8 cellular contexts compared by ENCODE assay signal in genomic region chr7:157432957-157433576, GRCh38.
DNase-seq lines count a peak whose midpoint lies in the region; ATAC-seq and TF ChIP-seq lines count a peak whose summit lies in the region.

No MANE protein-coding gene starts in this region.

- peak; percentile 71 to 76 for TF ChIP-seq RAD21 in liver (IDR thresholded peaks at IDR 0.05)

- no peaks in the 10 kb centered on the region for H3K27me3 ChIP-seq in liver (ENCODE audit: control insufficient read depth in 4 of 4, insufficient read depth in 4 of 4, low read length in 3 of 4)

- H3K4me3 ChIP-seq in WI38 (ENCODE audit: low read depth, low read length) (peak overlapping the region; percentile 47), cardiac fibroblast (replicated peaks in 1 of 2; ENCODE audit: low read depth in 2 of 2, low read length in 2 of 2) (peak overlapping the region; percentile 8 to 36), liver (ENCODE audit: low read depth in 1 of 3, low read length in 3 of 3) (no peak overlapping the region)

- no peak overlapping the region for H3K9ac ChIP-seq in liver (ENCODE audit: low read depth in 1 of 2, low read length in 2 of 2)

- WGBS in liver = 28% methylated on average over 18 of the region's 18 CpGs

- no peak for ATAC-seq in GM21367 (IDR thresholded peaks at IDR 0.05; ENCODE audit: unreplicated experiment)

- no peaks in the 10 kb centered on the region for H3K9me3 ChIP-seq in liver (ENCODE audit: control insufficient read depth in 4 of 4, low read length in 3 of 4)

- H3K36me3 ChIP-seq in liver (ENCODE audit: control insufficient read depth in 4 of 4, insufficient read depth in 3 of 4, low read depth in 1 of 4, low read length in 3 of 4) = no peaks in the 10 kb centered on the region

- H3K4me1 ChIP-seq in liver (ENCODE audit: control insufficient read depth in 4 of 4, insufficient read depth in 4 of 4, low read length in 3 of 4) = no peaks in the 10 kb centered on the region

- DNase-seq in NCI-H82 (lab: John Stamatoyannopoulos, UW) (peak; percentile 45), NCI-H82 treated with DMSO at 0.1 percent for 48 hours (lab: John Stamatoyannopoulos, UW; ENCODE audit: unreplicated experiment) (no peak), NCI-H1417 (lab: John Stamatoyannopoulos, UW) (peak; percentile 83 to 93 (median 85)), cardiac fibroblast (ENCODE audit: low read depth in 2 of 2) (peak; percentile 42 to 52)
- DNase-seq in stimulated activated CD4-positive, alpha-beta T cell treated with anti-CD3 and anti-CD28 coated beads, TNF-alpha, amount 100 ng/mL, for 48 hours (ENCODE audit: low read depth in 3 of 3) = peak in 2 of 3 donors; percentile 27 to 32

- H3K27ac ChIP-seq in liver (ENCODE audit: low read depth in 1 of 2, low read length in 2 of 2) = no peak overlapping the region

- peak; percentile 80 for TF ChIP-seq CTCF in WI38 (IDR thresholded peaks at IDR 0.05; ENCODE audit: low read depth, low read length)
- TF ChIP-seq CTCF in cardiac fibroblast (IDR thresholded peaks at IDR 0.05; ENCODE audit: low read depth, low read length) = peak; percentile 70
- TF ChIP-seq CTCF in liver (IDR thresholded peaks at IDR 0.05; ENCODE audit: low read depth, low read length, missing input control) = peak; percentile 61

TF ChIP-seq in liver, 16 proteins besides CTCF, POLR2A, EP300 and RAD21:
- TF ChIP-seq ATF3 (IDR thresholded peaks at IDR 0.05) (no peak), HNF4A (conservative IDR thresholded peaks at IDR 0.05) (no peak), FOXA1 (IDR thresholded peaks at IDR 0.05) (no peak), TAF1 (conservative IDR thresholded peaks at IDR 0.05) (no peak), GABPA (IDR thresholded peaks at IDR 0.05 in 1 of 2, conservative IDR thresholded peaks at IDR 0.05 in 1 of 2) (no peak)
- TF ChIP-seq, protein P1, sequence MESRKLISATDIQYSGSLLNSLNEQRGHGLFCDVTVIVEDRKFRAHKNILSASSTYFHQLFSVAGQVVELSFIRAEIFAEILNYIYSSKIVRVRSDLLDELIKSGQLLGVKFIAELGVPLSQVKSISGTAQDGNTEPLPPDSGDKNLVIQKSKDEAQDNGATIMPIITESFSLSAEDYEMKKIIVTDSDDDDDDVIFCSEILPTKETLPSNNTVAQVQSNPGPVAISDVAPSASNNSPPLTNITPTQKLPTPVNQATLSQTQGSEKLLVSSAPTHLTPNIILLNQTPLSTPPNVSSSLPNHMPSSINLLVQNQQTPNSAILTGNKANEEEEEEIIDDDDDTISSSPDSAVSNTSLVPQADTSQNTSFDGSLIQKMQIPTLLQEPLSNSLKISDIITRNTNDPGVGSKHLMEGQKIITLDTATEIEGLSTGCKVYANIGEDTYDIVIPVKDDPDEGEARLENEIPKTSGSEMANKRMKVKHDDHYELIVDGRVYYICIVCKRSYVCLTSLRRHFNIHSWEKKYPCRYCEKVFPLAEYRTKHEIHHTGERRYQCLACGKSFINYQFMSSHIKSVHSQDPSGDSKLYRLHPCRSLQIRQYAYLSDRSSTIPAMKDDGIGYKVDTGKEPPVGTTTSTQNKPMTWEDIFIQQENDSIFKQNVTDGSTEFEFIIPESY (IDR thresholded peaks at IDR 0.05) = no peak

Comparison
In these comparisons a context has a peak if more than half of its experiments do, and no peak if none do; other contexts are left out.
1. H3K4me3 ChIP-seq: peak in WI38 (single experiment) and cardiac fibroblast (2 of 2); none in liver (0 of 3).
2. Peak in every context shown above with its lines, with median percentiles within 50 percentile points of each other: CTCF ChIP-seq.